ENCODE assay signal across 13 cellular contexts in genomic region chr1:60388092-60388987, GRCh38.
DNase-seq lines count a peak whose midpoint lies in the region; ATAC-seq and TF ChIP-seq lines count a peak whose summit lies in the region.
"Had no signal": no experiment of that assay in that cellular context is flagged by ENCODE, and none has a peak within 500 bp of the region (broad histone marks: within the 10 kb centered on the region; RNA-seq: fewer than 3 reads in every experiment).

No MANE protein-coding gene starts in this region.

- DNase-seq in BE2C (peak; percentile 19), MG63 (peak; percentile 56), NCI-H510A (lab: John Stamatoyannopoulos, UW) (peak; percentile 9), fibroblast of mammary gland (ENCODE audit: low read depth) (peak; percentile 29), nucleus accumbens (lab: John Stamatoyannopoulos, UW) (no peak)
- DNase-seq in activated CD8-positive, alpha-beta memory T cell treated with anti-CD3 and anti-CD28 coated beads, Interleukin-2, amount 50 U/mL, for 4 hours, result no peak
- no peak for DNase-seq in stimulated activated CD8-positive, alpha-beta memory T cell treated with anti-CD3 and anti-CD28 coated beads, Interleukin-4, amount 100 ng/mL, for 48 hours
- DNase-seq: activated CD4-positive, alpha-beta T cell treated with anti-CD3 and anti-CD28 coated beads, Interleukin-2, amount 50 U/mL, for 48 hours; gastrocnemius medialis; immature natural killer cell; midbrain; NCI-H526 treated with DMSO at 0.1 percent for 48 hours had no signal

- ATAC-seq in HG02798 (IDR thresholded peaks at IDR 0.05; ENCODE audit: poor library complexity, unreplicated experiment), result no peak
- ATAC-seq: gastrocnemius medialis had no signal

- no peaks in the 10 kb centered on the region for H3K27me3 ChIP-seq in BE2C
- no peaks in the 10 kb centered on the region for H3K27me3 ChIP-seq in MG63
- H3K27me3 ChIP-seq: gastrocnemius medialis had no signal

- no peak for TF ChIP-seq CTCF in BE2C (IDR thresholded peaks at IDR 0.05; ENCODE audit: low read depth, low read length)
- TF ChIP-seq CTCF in fibroblast of mammary gland (conservative IDR thresholded peaks at IDR 0.05; ENCODE audit: control insufficient read depth, insufficient read depth, low read depth, low read length), result no peak

- no peak overlapping the region for H3K4me3 ChIP-seq in BE2C (ENCODE audit: low read depth, low read length)
- no peak overlapping the region for H3K4me3 ChIP-seq in MG63
- no peak overlapping the region for H3K4me3 ChIP-seq in fibroblast of mammary gland (ENCODE audit: control insufficient read depth, low read depth, low read length)
- H3K4me3 ChIP-seq: gastrocnemius medialis had no signal

- H3K36me3 ChIP-seq in BE2C (no peaks in the 10 kb centered on the region), MG63 (no peaks in the 10 kb centered on the region)
- H3K36me3 ChIP-seq: gastrocnemius medialis had no signal

- no peaks in the 10 kb centered on the region for H3K9me3 ChIP-seq in BE2C
- no peaks in the 10 kb centered on the region for H3K9me3 ChIP-seq in MG63
- H3K9me3 ChIP-seq: gastrocnemius medialis had no signal

- H3K4me1 ChIP-seq in BE2C, result no peaks in the 10 kb centered on the region
- H3K4me1 ChIP-seq: gastrocnemius medialis had no signal

Comparison
In these comparisons a context has a peak if more than half of its experiments do, and no peak if none do; other contexts are left out.
1. DNase-seq: peak in BE2C (single experiment), MG63 (single experiment), NCI-H510A (single experiment) and fibroblast of mammary gland (single experiment); none in activated CD8-positive, alpha-beta memory T cell treated with anti-CD3 and anti-CD28 coated beads, Interleukin-2, amount 50 U/mL, for 4 hours (single experiment), nucleus accumbens (0 of 56) and stimulated activated CD8-positive, alpha-beta memory T cell treated with anti-CD3 and anti-CD28 coated beads, Interleukin-4, amount 100 ng/mL, for 48 hours (single experiment).